ENCODE assay signal across 10 cellular contexts in genomic region chr12:34033628-34034296, GRCh38. TPM values are rescaled to one million over a fixed set of nuclear protein-coding genes. Genes with fewer than 3 reads are reported as not detected.
DNase-seq lines count a peak whose midpoint lies in the region; ATAC-seq, FAIRE-seq and TF ChIP-seq lines count a peak whose summit lies in the region.
"Had no signal": no experiment of that assay in that cellular context is flagged by ENCODE, and none has a peak within 500 bp of the region (broad histone marks: within the 10 kb centered on the region; RNA-seq: fewer than 3 reads in every experiment).

No MANE protein-coding gene starts in this region.

- POLR2A ChIA-PET in HepG2 (lab: Yijun Ruan, JAX), result no interaction called here

- no peaks in the 10 kb centered on the region for H3K27me3 Mint-ChIP-seq in Calu3 (ENCODE audit: unreplicated experiment)
- H3K27me3 Mint-ChIP-seq: IgD-negative memory B cell had no signal

- TF ChIP-seq CTCF in Calu3 (IDR thresholded peaks at IDR 0.05; ENCODE audit: unreplicated experiment) (peak; percentile 56), HepG2 (CRISPR knock-in tag; IDR thresholded peaks at IDR 0.05) (peak; percentile 26; the same call in 1 of the 2 replicates), sigmoid colon (IDR thresholded peaks at IDR 0.05) (peak in 1 of 4 experiments; percentile 33)

- DNase-seq in Calu3 (no peak), HT-29 (ENCODE audit: low spot score) (peak; percentile 55), amniotic stem cell (lab: John Stamatoyannopoulos, UW) (peak; percentile 12), HepG2 (ENCODE audit: low spot score) (peak; percentile 12), sigmoid colon (no peak), SHP77 treated with DMSO at 0.1 percent for 48 hours (lab: John Stamatoyannopoulos, UW) (no peak), cortex of kidney (lab: John Stamatoyannopoulos, UW) (no peak)
- no peak for DNase-seq in stimulated activated naive CD8-positive, alpha-beta T cell treated with anti-CD3 and anti-CD28 coated beads, Interleukin-15, Interleukin-2, amounts not matched to agents 100 U/mL and 50 U/mL, for 24 hours

- BruUV-seq in Calu3 (replicated peaks; lab: Mats Ljungman, UMichigan), result no TSS peak
- no TSS peak for BruUV-seq in HepG2 (replicated peaks; lab: Mats Ljungman, UMichigan)

- H3K9ac ChIP-seq in HepG2 (ENCODE audit: insufficient read depth, low read depth, low read length), result no peak overlapping the region

- no peaks in the 10 kb centered on the region for H3K4me1 Mint-ChIP-seq in Calu3 (ENCODE audit: low read depth, unreplicated experiment)
- H3K4me1 Mint-ChIP-seq: IgD-negative memory B cell had no signal

- H3K36me3 Mint-ChIP-seq in Calu3 (ENCODE audit: insufficient read depth, unreplicated experiment), result no peaks in the 10 kb centered on the region
- H3K36me3 Mint-ChIP-seq: IgD-negative memory B cell had no signal

- H3K4me2 ChIP-seq in HepG2 (ENCODE audit: low read depth, low read length), result no peak overlapping the region

- ATAC-seq in HepG2, result no peak
- no peak for ATAC-seq in stimulated activated naive CD8-positive, alpha-beta T cell treated with anti-CD3 and anti-CD28 coated beads, Interleukin-15, Interleukin-2, amounts not matched to agents 100 U/mL and 50 U/mL, for 24 hours

- no peak overlapping the region for H3K27ac Mint-ChIP-seq in Calu3 (ENCODE audit: unreplicated experiment)
- H3K27ac Mint-ChIP-seq: IgD-negative memory B cell had no signal

- intact Hi-C loops in Calu3 (cut with micrococcal nuclease; ENCODE audit: unreplicated experiment) (no loop called here), HepG2 (cut with micrococcal nuclease; ENCODE audit: unreplicated experiment) (no loop called here), sigmoid colon (cut with DNase I) (no loop called here)

- H3K27ac ChIP-seq in HepG2 (ENCODE audit: extremely low read length, insufficient read depth, low read length) (no peak overlapping the region), sigmoid colon (no peak overlapping the region)

- no peak overlapping the region for H3K4me3 ChIP-seq in HepG2 (replicated peaks in 1 of 3; ENCODE audit: insufficient read depth in 1 of 3, low read depth in 2 of 3, low read length in 3 of 3)
- no peak overlapping the region for H3K4me3 ChIP-seq in sigmoid colon

- CTCF ChIA-PET in Calu3 (lab: Charles Lee) (no interaction called here), HepG2 (lab: Yijun Ruan, JAX; ENCODE audit: low intra/inter-chr PET ratio, low total read pairs) (no interaction called here)

- H3K79me2 ChIP-seq in HepG2 (ENCODE audit: insufficient read depth, low read length), result no peaks in the 10 kb centered on the region

- H3K27me3 ChIP-seq in HepG2 (ENCODE audit: control insufficient read depth in 1 of 2, insufficient read depth in 2 of 2, low read length in 2 of 2), result no peaks in the 10 kb centered on the region
- H3K27me3 ChIP-seq in sigmoid colon, result no peaks in the 10 kb centered on the region

- TF ChIP-seq POLR2A in HepG2 (IDR thresholded peaks at IDR 0.05; ENCODE audit: insufficient read depth in 1 of 2, low read depth in 2 of 2, low read length in 2 of 2) (no peak), sigmoid colon (IDR thresholded peaks at IDR 0.05) (no peak)

- H3K9me3 ChIP-seq in HepG2 (ENCODE audit: low read length) (no peaks in the 10 kb centered on the region), sigmoid colon (no peaks in the 10 kb centered on the region)

- no peak for TF ChIP-seq EP300 in HepG2 (IDR thresholded peaks at IDR 0.05; ENCODE audit: low read depth in 2 of 2, low read length in 2 of 2)
- TF ChIP-seq EP300 in HepG2 (CRISPR knock-in tag; IDR thresholded peaks at IDR 0.05; ENCODE audit: borderline replicate concordance), result no peak
- no peak for TF ChIP-seq EP300 in sigmoid colon (IDR thresholded peaks at IDR 0.05)

- H4K20me1 ChIP-seq in HepG2 (ENCODE audit: insufficient read depth, low read length), result no peaks in the 10 kb centered on the region

- FAIRE-seq in HepG2 (lab: Jason Lieb, UNC), result no peak
- FAIRE-seq: keratinocyte had no signal

- in situ Hi-C loops in HepG2 (cut with HindIII; ENCODE audit: extremely low pct_ligation_motif_present, low pct_unique_long_range_greater_than_20kb), result loop anchor here (10.0 kb wide), 1 partner anchor 591 kb away; no protein-coding TSS in a partner anchor

- H3K4me1 ChIP-seq in HepG2 (ENCODE audit: insufficient read depth, low read length), result no peaks in the 10 kb centered on the region
- no peaks in the 10 kb centered on the region for H3K4me1 ChIP-seq in sigmoid colon

- H3K4me3 Mint-ChIP-seq in Calu3 (ENCODE audit: low read depth, unreplicated experiment), result no peak overlapping the region
- H3K4me3 Mint-ChIP-seq: IgD-negative memory B cell had no signal

- no peaks in the 10 kb centered on the region for H3K9me3 Mint-ChIP-seq in Calu3 (ENCODE audit: low read depth, unreplicated experiment)
- H3K9me3 Mint-ChIP-seq: IgD-negative memory B cell had no signal

- TF ChIP-seq RAD21 in HepG2 (CRISPR knock-in tag; IDR thresholded peaks at IDR 0.05), result no peak

- 4% methylated on average over 1 of the region's 1 CpG for WGBS in HepG2 (ENCODE audit: low lambda C conversion rate)
- 34% methylated on average over 1 of the region's 1 CpG for WGBS in sigmoid colon, 2 donors

- H2AFZ ChIP-seq in HepG2 (ENCODE audit: low read length), result no peak overlapping the region

- H3K36me3 ChIP-seq in HepG2 (replicated peaks in 1 of 2; ENCODE audit: control insufficient read depth in 1 of 2, insufficient read depth in 2 of 2, low read length in 2 of 2), result no peaks in the 10 kb centered on the region
- H3K36me3 ChIP-seq in sigmoid colon, result no peaks in the 10 kb centered on the region

TF ChIP-seq in HepG2, 621 proteins besides CTCF, POLR2A, EP300 and RAD21:
- TF ChIP-seq RARA (CRISPR knock-in tag; IDR thresholded peaks at IDR 0.05) (no peak), MTA3 (CRISPR knock-in tag; IDR thresholded peaks at IDR 0.05) (no peak), MAFK (conservative IDR thresholded peaks at IDR 0.05 in 1 of 2, IDR thresholded peaks at IDR 0.05 in 1 of 2; ENCODE audit: low read length in 2 of 2) (peak; percentile 39 to 80), ZNF710 (CRISPR knock-in tag; IDR thresholded peaks at IDR 0.05; ENCODE audit: borderline replicate concordance) (no peak), MAFF (IDR thresholded peaks at IDR 0.05; ENCODE audit: low read depth, low read length) (peak; percentile 47; the same call in 1 of the 2 replicates), NFE2L2 (IDR thresholded peaks at IDR 0.05; ENCODE audit: low read length) (peak; percentile 89)
TF ChIP-seq in HepG2: peak in this region for 3.

RNA-seq across cellular contexts. Expression of gene ALG10, which starts 11.5 kb away (rescaled TPM):
- total RNA-seq in Calu3 (2022) (16.4 and 17.4 TPM in 2 replicates), HepG2 (2016; rRNA removed; fragmentation: Illumina TruSeq; extraction: Trizol) (13.1 and 17.4 TPM in 2 replicates), sigmoid colon (1 to 10 TPM; 3.7 to 7.9 (median 6.2) TPM)
- total RNA-seq in HT-29 (2014; rRNA removed; shearing (Covaris generic)), result 9.8 and 10.5 TPM in 2 replicates
- 2.6 and 3.4 TPM in 2 replicates for total RNA-seq in HepG2 (2016; cell fraction: cytosol; rRNA removed; fragmentation: Illumina TruSeq; extraction: Trizol; ENCODE audit: low read depth)
- 10.3 and 18.7 TPM in 2 replicates for total RNA-seq in HepG2 (2016; cell fraction: insoluble cytoplasmic fraction; rRNA removed; fragmentation: Illumina TruSeq; extraction: Trizol)
- total RNA-seq in HepG2 (2016; cell fraction: membrane; rRNA removed; fragmentation: Illumina TruSeq; extraction: Trizol), result 4.1 and 4.4 TPM in 2 replicates
- total RNA-seq in HepG2 (2016; cell fraction: nucleus; rRNA removed; fragmentation: Illumina TruSeq; extraction: Trizol), result 22.7 and 23.9 TPM in 2 replicates
- polyA plus RNA-seq in HepG2 (2011; rRNA removed) (5.2 and 7.9 TPM in 2 replicates), sigmoid colon (1 to 10 TPM in 2 of 3 donors, not detected in 1; 1.6 to 3.1 TPM)
- polyA plus RNA-seq in HepG2 (2011; cell fraction: cytosol; rRNA removed), result 3.9 and 4.1 TPM in 2 replicates
- polyA plus RNA-seq in HepG2 (2011; cell fraction: nucleus; rRNA removed), result 4.3 and 5.7 TPM in 2 replicates
- polyA plus RNA-seq in HepG2 (2012), result 2.9 and 3.3 TPM in 2 replicates
- 0.67 and 1.2 TPM in 2 replicates for polyA plus RNA-seq in HepG2 (2016; cell fraction: cytosol; fragmentation: Illumina TruSeq; extraction: Trizol; ENCODE audit: low read depth)
- polyA plus RNA-seq in HepG2 (2016; cell fraction: insoluble cytoplasmic fraction; fragmentation: Illumina TruSeq; extraction: Trizol; ENCODE audit: low read depth), result 4.6 and 5.2 TPM in 2 replicates
- polyA plus RNA-seq in HepG2 (2016; cell fraction: membrane; fragmentation: Illumina TruSeq; extraction: Trizol; ENCODE audit: low read depth), result 1.3 and 1.8 TPM in 2 replicates
- polyA plus RNA-seq in HepG2 (2016; cell fraction: nucleus; fragmentation: Illumina TruSeq; extraction: Trizol; ENCODE audit: insufficient read depth, low read depth), result 13.5 and 15.5 TPM in 2 replicates
- polyA minus RNA-seq in HepG2 (2011; rRNA and poly(A)+ RNA removed; ENCODE audit: low replicate concordance), result 72.7 and 91.4 TPM in 2 replicates
- 11.3 and 13.6 TPM in 2 replicates for polyA minus RNA-seq in HepG2 (2011; cell fraction: cytosol; rRNA and poly(A)+ RNA removed)
- 20.4 and 25.5 TPM in 2 replicates for polyA minus RNA-seq in HepG2 (2011; cell fraction: nucleus; rRNA and poly(A)+ RNA removed)

Comparison
In these comparisons a context has a peak if more than half of its experiments do, and no peak if none do; other contexts are left out.
1. DNase-seq: peak in HT-29 (single experiment), amniotic stem cell (single experiment) and HepG2 (single experiment); none in Calu3 (single experiment), sigmoid colon (single experiment), SHP77 treated with DMSO at 0.1 percent for 48 hours (single experiment), stimulated activated naive CD8-positive, alpha-beta T cell treated with anti-CD3 and anti-CD28 coated beads, Interleukin-15, Interleukin-2, amounts not matched to agents 100 U/mL and 50 U/mL, for 24 hours (single experiment) and cortex of kidney (single experiment).